24 cellular contexts compared by ENCODE assay signal in genomic region chr17:66283971-66284370, GRCh38. TPM values are rescaled to one million over a fixed set of nuclear protein-coding genes. Genes with fewer than 3 reads are reported as not detected.
DNase-seq lines count a peak whose midpoint lies in the region; ATAC-seq and TF ChIP-seq lines count a peak whose summit lies in the region.
"Had no signal": no experiment of that assay in that cellular context is flagged by ENCODE, and none has a peak within 500 bp of the region (broad histone marks: within the 10 kb centered on the region; RNA-seq: fewer than 3 reads in every experiment).

No MANE protein-coding gene starts in this region.

- H3K27ac Mint-ChIP-seq in activated naive CD4-positive, alpha-beta T cell treated with anti-CD3 and anti-CD28 coated beads, Interleukin-2, amount 50 U/mL, for 24 hours = peak overlapping the region; percentile 84
- H3K27ac Mint-ChIP-seq in activated naive CD4-positive, alpha-beta T cell treated with anti-CD3 and anti-CD28 coated beads, Interleukin-2, amount 50 U/mL, for 72 hours = no peak overlapping the region
- peak overlapping the region; percentile 84 for H3K27ac Mint-ChIP-seq in CD8-positive, alpha-beta T cell
- H3K27ac Mint-ChIP-seq in T-cell = peak overlapping the region; percentile 78 to 87
- H3K27ac Mint-ChIP-seq: GM23338 had no signal

- no peaks in the 10 kb centered on the region for H3K9me3 Mint-ChIP-seq in activated naive CD4-positive, alpha-beta T cell treated with anti-CD3 and anti-CD28 coated beads, Interleukin-2, amount 50 U/mL, for 24 hours
- H3K9me3 Mint-ChIP-seq in activated naive CD4-positive, alpha-beta T cell treated with anti-CD3 and anti-CD28 coated beads, Interleukin-2, amount 50 U/mL, for 72 hours = peaks cover 0 to 4% of the 10 kb centered on the region in 2 donors
- peaks cover 2% of the 10 kb centered on the region for H3K9me3 Mint-ChIP-seq in CD8-positive, alpha-beta T cell
- no peaks in the 10 kb centered on the region for H3K9me3 Mint-ChIP-seq in T-cell
- H3K9me3 Mint-ChIP-seq: GM23338 had no signal

- H3K9me3 ChIP-seq in CD8-positive, alpha-beta T cell (ENCODE audit: low read length) = no peaks in the 10 kb centered on the region
- H3K9me3 ChIP-seq: HAP-1 had no signal

- H3K36me3 ChIP-seq in CD8-positive, alpha-beta T cell (ENCODE audit: insufficient read depth, low read length) = no peaks in the 10 kb centered on the region
- H3K36me3 ChIP-seq: HAP-1 had no signal

- CTCF ChIA-PET in CD8-positive, alpha-beta T cell (lab: Charles Lee) = no interaction called here
- CTCF ChIA-PET in T-cell (lab: Charles Lee) = no interaction called here

- no peak for DNase-seq in activated naive CD4-positive, alpha-beta T cell treated with anti-CD3 and anti-CD28 coated beads, Interleukin-2, amount 50 U/mL, for 72 hours (ENCODE audit: low spot score in 2 of 2)
- peak in 1 of 7 experiments; percentile 49 for DNase-seq in CD8-positive, alpha-beta T cell
- DNase-seq in T-cell = no peak
- DNase-seq in myocyte (ENCODE audit: low read depth) = peak; percentile 15
- DNase-seq in SK-N-DZ (ENCODE audit: low spot score) = no peak
- DNase-seq: DND-41, NCI-H1105, NCI-H1694, NCI-H2081, NCI-H2171, NCI-H526, OCI-M1 had no signal

- intact Hi-C loops in CD8-positive, alpha-beta T cell (cut with DNase I, micrococcal nuclease) = no loop called here

- H3K4me1 Mint-ChIP-seq in activated naive CD4-positive, alpha-beta T cell treated with anti-CD3 and anti-CD28 coated beads, Interleukin-2, amount 50 U/mL, for 24 hours = peaks cover 43% of the 10 kb centered on the region
- H3K4me1 Mint-ChIP-seq in CD8-positive, alpha-beta T cell (ENCODE audit: low read depth) = peaks cover 36% of the 10 kb centered on the region
- peaks cover 35 to 47% (median 45%) of the 10 kb centered on the region in 3 donors for H3K4me1 Mint-ChIP-seq in T-cell
- H3K4me1 Mint-ChIP-seq: GM23338 had no signal

- no peaks in the 10 kb centered on the region for H3K36me3 Mint-ChIP-seq in activated naive CD4-positive, alpha-beta T cell treated with anti-CD3 and anti-CD28 coated beads, Interleukin-2, amount 50 U/mL, for 24 hours
- peaks cover 0 to 18% of the 10 kb centered on the region in 2 donors for H3K36me3 Mint-ChIP-seq in activated naive CD4-positive, alpha-beta T cell treated with anti-CD3 and anti-CD28 coated beads, Interleukin-2, amount 50 U/mL, for 72 hours
- no peaks in the 10 kb centered on the region for H3K36me3 Mint-ChIP-seq in CD8-positive, alpha-beta T cell
- H3K36me3 Mint-ChIP-seq in T-cell = no peaks in the 10 kb centered on the region

- TF ChIP-seq CTCF in CD8-positive, alpha-beta T cell (IDR thresholded peaks at IDR 0.05) = no peak

- ATAC-seq in activated naive CD4-positive, alpha-beta T cell treated with anti-CD3 and anti-CD28 coated beads, Interleukin-2, amount 50 U/mL, for 72 hours = no peak
- no peak for ATAC-seq in CD8-positive, alpha-beta T cell
- no peak for ATAC-seq in T-cell (replicated peaks in 1 of 4)
- no peak for ATAC-seq in GM19035 (IDR thresholded peaks at IDR 0.05; ENCODE audit: unreplicated experiment)
- no peak for ATAC-seq in GM19452 (IDR thresholded peaks at IDR 0.05; ENCODE audit: unreplicated experiment)
- ATAC-seq: GM12878, GM23338, Right ventricle myocardium inferior had no signal

- no peak overlapping the region for H3K4me3 ChIP-seq in CD8-positive, alpha-beta T cell (ENCODE audit: low read depth, low read length)
- H3K4me3 ChIP-seq: GM12878, GM23338, HAP-1, SK-N-MC had no signal

- no peak overlapping the region for H3K27ac ChIP-seq in CD8-positive, alpha-beta T cell (ENCODE audit: low read depth, low read length)
- H3K27ac ChIP-seq: C4-2B, KMS-11, SK-N-MC had no signal

- H3K27me3 ChIP-seq in CD8-positive, alpha-beta T cell (ENCODE audit: insufficient read depth, low read length) = no peaks in the 10 kb centered on the region

- POLR2A ChIA-PET in CD8-positive, alpha-beta T cell (lab: Charles Lee) = no interaction called here
- POLR2A ChIA-PET in T-cell (lab: Charles Lee) = no interaction called here

- no peak overlapping the region for H3K4me3 Mint-ChIP-seq in activated naive CD4-positive, alpha-beta T cell treated with anti-CD3 and anti-CD28 coated beads, Interleukin-2, amount 50 U/mL, for 24 hours
- no peak overlapping the region for H3K4me3 Mint-ChIP-seq in CD8-positive, alpha-beta T cell
- H3K4me3 Mint-ChIP-seq in T-cell = peak overlapping the region in 1 of 3 donors; percentile 24
- H3K4me3 Mint-ChIP-seq: GM23338 had no signal

- H3K27me3 Mint-ChIP-seq in activated naive CD4-positive, alpha-beta T cell treated with anti-CD3 and anti-CD28 coated beads, Interleukin-2, amount 50 U/mL, for 24 hours = no peaks in the 10 kb centered on the region
- no peaks in the 10 kb centered on the region for H3K27me3 Mint-ChIP-seq in CD8-positive, alpha-beta T cell (ENCODE audit: low read depth)
- no peaks in the 10 kb centered on the region for H3K27me3 Mint-ChIP-seq in T-cell

- peaks cover 31% of the 10 kb centered on the region for H3K4me1 ChIP-seq in CD8-positive, alpha-beta T cell (ENCODE audit: insufficient read depth, low read length)
- H3K4me1 ChIP-seq: HAP-1 had no signal

RNA-seq across cellular contexts. Expression of gene PRKCA, which starts 18.4 kb away (rescaled TPM):
- 100 to 1,000 TPM; 104 to 119 TPM for total RNA-seq in activated naive CD4-positive, alpha-beta T cell treated with anti-CD3 and anti-CD28 coated beads, Interleukin-2, amount 50 U/mL, for 72 hours
- 10 to 100 TPM; 62.6 to 70.8 TPM for total RNA-seq in CD8-positive, alpha-beta T cell
- total RNA-seq in T-cell = 100 to 1,000 TPM in 2 of 5 donors, 10 to 100 TPM in 3; 75.9 to 128 (median 82.0) TPM
- total RNA-seq in myocyte = 8.4 and 8.6 TPM in 2 replicates
- 7.6 TPM for polyA plus RNA-seq in myocyte (2012)
- 7.9 and 8.2 TPM in 2 replicates for polyA plus RNA-seq in SK-N-DZ (2014; cell fraction: cytosol; rRNA removed)
- 3.3 and 4.9 TPM in 2 replicates for polyA plus RNA-seq in SK-N-DZ (2014; cell fraction: nucleus; rRNA removed)

RNA-seq across cellular contexts. Expression of gene APOH, which starts 54.8 kb away (rescaled TPM):
- not detected for total RNA-seq in activated naive CD4-positive, alpha-beta T cell treated with anti-CD3 and anti-CD28 coated beads, Interleukin-2, amount 50 U/mL, for 72 hours
- total RNA-seq in CD8-positive, alpha-beta T cell = not detected
- total RNA-seq in T-cell = 1 to 10 TPM in 3 of 5 donors, not detected in 2; 1.3 to 2.5 (median 2.0) TPM
- total RNA-seq in myocyte = not detected in 2 replicates
- polyA plus RNA-seq in myocyte (2012) = not detected
- not detected in 2 replicates for polyA plus RNA-seq in SK-N-DZ (2014; cell fraction: cytosol; rRNA removed)
- polyA plus RNA-seq in SK-N-DZ (2014; cell fraction: nucleus; rRNA removed) = not detected in 2 replicates
- total RNA-seq: A172, GM23338, HT1080, Right ventricle myocardium inferior had no signal
- polyA plus RNA-seq: GM12878, GM23338 had no signal

Comparison
In these comparisons a context has a peak if more than half of its experiments do, and no peak if none do; other contexts are left out.
1. H3K27ac Mint-ChIP-seq: peak in activated naive CD4-positive, alpha-beta T cell treated with anti-CD3 and anti-CD28 coated beads, Interleukin-2, amount 50 U/mL, for 24 hours (single experiment), CD8-positive, alpha-beta T cell (single experiment) and T-cell (2 of 2); none in activated naive CD4-positive, alpha-beta T cell treated with anti-CD3 and anti-CD28 coated beads, Interleukin-2, amount 50 U/mL, for 72 hours (0 of 2).